8 cellular contexts compared by ENCODE assay signal in the genomic region with DNA sequence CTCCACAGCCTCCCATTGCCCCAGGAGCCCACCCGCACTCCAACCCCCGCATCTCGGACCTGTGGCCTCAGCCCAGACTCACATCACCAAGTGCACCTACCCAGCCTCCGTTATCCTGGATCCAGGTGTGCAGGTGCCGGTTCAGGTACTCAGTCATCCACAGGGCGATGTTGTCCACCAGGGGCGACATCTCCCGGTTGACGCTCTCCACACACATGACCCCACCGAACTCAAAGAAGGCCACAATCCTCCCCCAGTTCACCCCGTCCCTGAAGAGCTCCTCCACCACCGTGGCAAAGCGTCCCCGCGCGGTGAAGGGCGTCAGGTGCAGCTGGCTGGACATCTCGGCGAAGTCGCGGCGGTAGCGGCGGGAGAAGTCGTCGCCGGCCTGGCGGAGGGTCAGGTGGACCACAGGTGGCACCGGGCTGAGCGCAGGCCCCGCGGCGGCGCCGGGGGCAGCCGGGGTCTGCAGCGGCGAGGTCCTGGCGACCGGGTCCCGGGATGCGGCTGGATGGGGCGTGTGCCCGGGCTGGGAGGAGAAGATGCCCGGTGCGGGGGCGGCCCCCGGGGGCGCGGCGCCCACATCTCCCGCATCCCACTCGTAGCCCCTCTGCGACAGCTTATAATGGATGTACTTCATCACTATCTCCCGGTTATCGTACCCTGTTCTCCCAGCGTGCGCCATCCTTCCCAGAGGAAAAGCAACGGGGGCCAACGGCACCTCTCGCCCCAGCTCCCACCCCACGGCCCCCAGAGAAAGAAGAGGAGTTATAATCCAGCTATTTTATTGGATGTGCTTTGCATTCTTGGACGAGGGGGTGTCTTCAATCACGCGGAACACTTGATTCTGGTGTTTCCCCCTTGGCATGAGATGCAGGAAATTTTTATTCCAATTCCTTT. TPM values are rescaled to one million over a fixed set of nuclear protein-coding genes. Genes with fewer than 3 reads are reported as not detected.
DNase-seq lines count a peak whose midpoint lies in the region; ATAC-seq and TF ChIP-seq lines count a peak whose summit lies in the region.

No MANE protein-coding gene starts in this region.

- ATAC-seq in GM21423 (IDR thresholded peaks at IDR 0.05; ENCODE audit: unreplicated experiment) (peak; percentile 37), T-cell (replicated peaks in 1 of 4) (peak; percentile 46 to 56 (median 48))

- POLR2A ChIA-PET in T-cell (lab: Charles Lee): interaction anchor here in 1 of 2 donors (0.6 to 1.4 kb wide), 3 partner anchors 23 to 183 kb away, joined by 3 to 5 read pairs (median 3); no protein-coding TSS in a partner anchor

- no peaks in the 10 kb centered on the region for H3K9me2 ChIP-seq in Karpas-422 (replicated peaks; ENCODE audit: insufficient read depth, low read length)

- CTCF ChIA-PET in T-cell (lab: Charles Lee): interaction anchor here (0.6 to 2.5 kb wide), 47 partner anchors 9 to 302 kb away, joined by 3 to 16 read pairs (median 4); no protein-coding TSS in a partner anchor

- H3K27ac Mint-ChIP-seq in T-cell: peak overlapping the region; percentile 97

- peaks cover 63% of the 10 kb centered on the region for H3K79me2 ChIP-seq in Karpas-422 (ENCODE audit: low read length)

- H3K4me1 ChIP-seq in Karpas-422 (ENCODE audit: low read length) (peaks cover 56% of the 10 kb centered on the region), iPS-20b (ENCODE audit: insufficient read depth, low read length) (peaks cover 7% of the 10 kb centered on the region; the same call in 1 of the 2 replicates)

- peaks cover 20% of the 10 kb centered on the region for H3K36me3 Mint-ChIP-seq in T-cell

- H3K9me3 ChIP-seq in Karpas-422 (ENCODE audit: low read length) (no peaks in the 10 kb centered on the region), iPS-20b (ENCODE audit: insufficient read depth, low read depth, low read length) (no peaks in the 10 kb centered on the region)

- H3K27ac ChIP-seq in Karpas-422 (ENCODE audit: low read length): peak overlapping the region; percentile 88
- no peak overlapping the region for H3K27ac ChIP-seq in iPS-20b (ENCODE audit: low read length)

- peaks cover 60 to 69% (median 67%) of the 10 kb centered on the region in 3 donors for H3K4me1 Mint-ChIP-seq in T-cell

- H4K20me1 ChIP-seq in Karpas-422 (ENCODE audit: insufficient read depth, low read depth, low read length): peaks cover 47% of the 10 kb centered on the region

- H3K27me3 ChIP-seq in Karpas-422 (ENCODE audit: low read length) (no peaks in the 10 kb centered on the region), iPS-20b (ENCODE audit: insufficient read depth, low read length) (peaks cover 56% of the 10 kb centered on the region)

- no peaks in the 10 kb centered on the region for H3K27me3 Mint-ChIP-seq in T-cell

- peak overlapping the region; percentile 90 for H3K9ac ChIP-seq in Karpas-422 (ENCODE audit: low read length)
- H3K9ac ChIP-seq in iPS-20b (ENCODE audit: low read depth, low read length): no peak overlapping the region

- in situ Hi-C loops in astrocyte of the cerebellum (cut with HindIII; ENCODE audit: low sequenced_read_pairs): no loop called here

- peak overlapping the region; percentile 93 for H3K4me2 ChIP-seq in Karpas-422 (ENCODE audit: low read depth, low read length, poor library complexity, severe bottlenecking)

- H3K36me3 ChIP-seq in Karpas-422 (ENCODE audit: insufficient read depth, low read length): peaks cover 42% of the 10 kb centered on the region
- H3K36me3 ChIP-seq in iPS-20b (ENCODE audit: insufficient read depth, low read depth, low read length): no peaks in the 10 kb centered on the region

- peak; percentile 65 for TF ChIP-seq CTCF in astrocyte of the cerebellum (IDR thresholded peaks at IDR 0.05; ENCODE audit: low read depth, low read length, missing control alignments)

- DNase-seq in Daoy (ENCODE audit: low read depth) (peak; percentile 33), Karpas-422 (peak; percentile 93), T-cell (peak; percentile 55 to 84 (median 75)), astrocyte of the cerebellum (ENCODE audit: low read depth) (no peak), NCI-H226 (no peak)
- peak; percentile 80 to 81 (median 80) for DNase-seq in stimulated activated CD4-positive, alpha-beta T cell treated with anti-CD3 and anti-CD28 coated beads, Interleukin-12 subunit alpha, Interleukin-12 subunit beta, amount 100 ng/mL, for 48 hours (ENCODE audit: low read depth in 2 of 3, low spot score in 1 of 3)

- H3K4me3 ChIP-seq in Karpas-422 (ENCODE audit: low read length) (peak overlapping the region; percentile 90), astrocyte of the cerebellum (ENCODE audit: low read depth, low read length) (peak overlapping the region; percentile 70), iPS-20b (ENCODE audit: low read length) (peak overlapping the region; percentile 72)

- H3K9me3 Mint-ChIP-seq in T-cell: no peaks in the 10 kb centered on the region

- H3K4me3 Mint-ChIP-seq in T-cell: peak overlapping the region; percentile 99 to 100 (median 99)

- H2AFZ ChIP-seq in Karpas-422 (ENCODE audit: low read length): no peak overlapping the region

RNA-seq across cellular contexts. Expression of gene BCL2, which starts 1.3 kb away (rescaled TPM):
- 2.2 and 2.7 TPM in 2 replicates for total RNA-seq in Daoy (2014; rRNA removed; shearing (Covaris generic))
- 263 and 271 TPM in 2 replicates for total RNA-seq in Karpas-422 (2014; rRNA removed; shearing (Covaris generic); ENCODE audit: low replicate concordance)
- total RNA-seq in T-cell: 100 to 1,000 TPM; 113 to 201 (median 123) TPM

RNA-seq across cellular contexts. Expression of gene KDSR, which starts 48.8 kb away (rescaled TPM):
- total RNA-seq in Daoy (2014; rRNA removed; shearing (Covaris generic)): 22.7 and 26.2 TPM in 2 replicates
- 56.8 and 64.4 TPM in 2 replicates for total RNA-seq in Karpas-422 (2014; rRNA removed; shearing (Covaris generic); ENCODE audit: low replicate concordance)
- 10 to 100 TPM; 25.2 to 69.1 (median 56.3) TPM for total RNA-seq in T-cell

Comparison
In these comparisons a context has a peak if more than half of its experiments do, and no peak if none do; other contexts are left out.
1. DNase-seq: peak in Daoy (single experiment), Karpas-422 (single experiment), T-cell (34 of 34) and stimulated activated CD4-positive, alpha-beta T cell treated with anti-CD3 and anti-CD28 coated beads, Interleukin-12 subunit alpha, Interleukin-12 subunit beta, amount 100 ng/mL, for 48 hours (3 of 3); none in astrocyte of the cerebellum (single experiment) and NCI-H226 (single experiment).
2. RNA of gene BCL2, which starts 1.3 kb away (total RNA-seq): 263 to 271 TPM in Karpas-422 and 113 to 201 TPM in T-cell; 2.2 to 2.7 TPM in Daoy; every median in the first group is over 10 times any median in the second.
3. Peak in every context shown above with its lines, with median percentiles within 50 percentile points of each other: H3K4me3 ChIP-seq.